5 cellular contexts compared by ENCODE assay signal in genomic region chr10:14907591-14907990, GRCh38. TPM values are rescaled to one million over a fixed set of nuclear protein-coding genes. Genes with fewer than 3 reads are reported as not detected.
"Had no signal": no experiment of that assay in that cellular context is flagged by ENCODE, and none has a peak within 500 bp of the region (broad histone marks: within the 10 kb centered on the region; RNA-seq: fewer than 3 reads in every experiment).

No MANE protein-coding gene starts in this region.

RNA-seq across cellular contexts. Expression of gene MEIG1, which starts 51.6 kb away (rescaled TPM):
- total RNA-seq: activated CD4-positive, alpha-beta T cell treated with anti-CD3 and anti-CD28 coated beads, Interleukin-2, amount 10 ng/mL, durations not matched to agents 24 days and 14 days; activated CD8-positive, alpha-beta T cell treated with anti-CD3 and anti-CD28 coated beads, Interleukin-2, amount 10 ng/mL, durations not matched to agents 7 days and 5 days; T-helper 1 cell treated with Interleukin-12 subunit alpha and Interleukin-12 subunit beta and Interleukin-4 antibody, amounts not matched to agents 30 ng/mL and 1 ng/mL, for 36 hours; T-helper 17 cell; WTC11 had no signal
